1 cellular context compared by ENCODE assay signal in genomic region chr12:56029166-56029519, GRCh38.
TF ChIP-seq lines count a peak whose summit lies in the region.

No MANE protein-coding gene starts in this region.

TF ChIP-seq in endothelial cell of umbilical vein, 7 proteins besides CTCF, POLR2A, EP300 and RAD21:
- TF ChIP-seq FOS (IDR thresholded peaks at IDR 0.05; ENCODE audit: borderline replicate concordance, insufficient read depth, low read length) (peak; percentile 40), POLR2AphosphoS5 (IDR thresholded peaks at IDR 0.05; ENCODE audit: insufficient read depth, low read depth, low read length) (no peak), GATA2 (IDR thresholded peaks at IDR 0.05; ENCODE audit: insufficient read depth, insufficient read length, low read depth, low read length) (peak; percentile 65), JUN (IDR thresholded peaks at IDR 0.05; ENCODE audit: borderline replicate concordance, insufficient read depth, insufficient read length, low read depth) (no peak), EZH2 (IDR thresholded peaks at IDR 0.05; ENCODE audit: borderline replicate concordance, low read depth, low read length, severe bottlenecking) (no peak), MYC (IDR thresholded peaks at IDR 0.05; ENCODE audit: low read depth, low read length) (no peak), MAX (IDR thresholded peaks at IDR 0.05; ENCODE audit: insufficient read depth, insufficient read length) (no peak)
